29 cellular contexts compared by ENCODE assay signal in the genomic region with DNA sequence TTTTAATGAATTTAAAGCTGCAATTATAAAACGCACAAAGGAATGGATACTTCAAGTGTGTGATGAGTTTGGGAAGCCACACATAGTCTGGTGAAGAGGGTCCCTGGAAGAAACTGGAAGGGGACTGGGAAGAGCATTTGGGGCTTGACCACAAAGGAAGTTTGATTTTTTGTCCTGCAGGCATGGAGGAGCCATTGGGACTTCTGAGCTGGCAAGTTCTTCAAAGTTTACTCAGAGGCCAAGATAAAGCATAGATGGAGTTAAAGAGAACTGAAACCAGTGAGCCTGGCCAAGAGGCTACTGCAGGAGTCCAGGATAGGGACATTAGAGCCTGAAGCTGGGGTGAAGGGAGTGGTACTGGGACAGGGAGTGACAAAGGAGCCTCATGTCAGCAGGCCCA.
"Had no signal": no experiment of that assay in that cellular context is flagged by ENCODE, and none has a peak within 500 bp of the region (broad histone marks: within the 10 kb centered on the region; RNA-seq: fewer than 3 reads in every experiment).

No MANE protein-coding gene starts in this region.

- H3K4me1 Mint-ChIP-seq: activated CD4-positive, alpha-beta T cell treated with anti-CD3 and anti-CD28 coated beads, Interleukin-2, amount 10 ng/mL, durations not matched to agents 7 days and 5 days had no signal

- H3K9me3 Mint-ChIP-seq: activated CD4-positive, alpha-beta memory T cell treated with anti-CD3 and anti-CD28 coated beads for 36 hours; activated naive CD4-positive, alpha-beta T cell treated with anti-CD3 and anti-CD28 coated beads for 36 hours; activated T-cell treated with anti-CD3 and anti-CD28 coated beads, Interleukin-2, amount 50 U/mL, for 4 hours; activated T-helper 1 cell treated with anti-CD3 and anti-CD28 coated beads, Interleukin-12 subunit alpha, Interleukin-12 subunit beta, Interleukin-2, Interleukin-4 antibody, amounts not matched to agents 30 ng/mL and 10 ng/mL and 1 ng/mL, durations not matched to agents 14 hours and 24 hours and 36 hours had no signal

- H3K27ac Mint-ChIP-seq: activated CD4-positive, alpha-beta memory T cell treated with anti-CD3 and anti-CD28 coated beads for 36 hours; activated CD4-positive, alpha-beta T cell treated with anti-CD3 and anti-CD28 coated beads, Interleukin-2, amount 10 ng/mL, durations not matched to agents 7 days and 5 days; activated naive CD4-positive, alpha-beta T cell treated with anti-CD3 and anti-CD28 coated beads for 36 hours; activated T-helper 1 cell treated with anti-CD3 and anti-CD28 coated beads, Interleukin-12 subunit alpha, Interleukin-12 subunit beta, Interleukin-2, Interleukin-4 antibody, amounts not matched to agents 30 ng/mL and 10 ng/mL and 1 ng/mL, durations not matched to agents 14 hours and 24 hours and 36 hours had no signal

- H3K27me3 Mint-ChIP-seq: activated CD4-positive, alpha-beta memory T cell treated with anti-CD3 and anti-CD28 coated beads for 36 hours; activated CD4-positive, alpha-beta T cell treated with anti-CD3 and anti-CD28 coated beads, Interleukin-2, amount 10 ng/mL, durations not matched to agents 7 days and 5 days had no signal

- ATAC-seq: activated naive CD4-positive, alpha-beta T cell treated with anti-CD3 and anti-CD28 coated beads, Interleukin-2, amount 50 U/mL, for 72 hours; activated T-cell treated with anti-CD3 and anti-CD28 coated beads, Interleukin-2, amount 50 U/mL, for 4 hours; body of pancreas; K562; Panc1; SK-N-SH treated with all-trans-retinoic acid at 6 μM for 48 hours had no signal

- DNase-seq: activated CD4-positive, alpha-beta memory T cell treated with anti-CD3 and anti-CD28 coated beads for 36 hours; activated CD4-positive, alpha-beta T cell treated with anti-CD3 and anti-CD28 coated beads, Interleukin-2, amount 10 ng/mL, durations not matched to agents 7 days and 5 days; activated CD8-positive, alpha-beta memory T cell treated with anti-CD3 and anti-CD28 coated beads, Interleukin-2, amount 50 U/mL, for 4 hours; activated gamma-delta T cell treated with Interleukin-2 at 50 U/mL for 16 hours; activated naive CD4-positive, alpha-beta T cell treated with anti-CD3 and anti-CD28 coated beads for 36 hours; activated T-cell treated with anti-CD3 and anti-CD28 coated beads for 4 hours; activated T-cell treated with anti-CD3 and anti-CD28 coated beads, Interleukin-2, amount 50 U/mL, for 4 hours; adrenal gland; body of pancreas; NCI-H1048; NCI-H1105 treated with DMSO at 0.1 percent for 48 hours; NCI-H1436; NCI-H1694; NCI-H1930; NCI-H2081 treated with DMSO at 0.1 percent for 48 hours; NCI-H226; NCI-H446 treated with DMSO at 0.1 percent for 48 hours; NCI-H524; RPMI8226; SIG-M5; SW 1271; T-helper 1 cell; T-helper 2 cell; T-helper 9 cell had no signal

- H3K4me3 Mint-ChIP-seq: activated CD4-positive, alpha-beta memory T cell treated with anti-CD3 and anti-CD28 coated beads for 36 hours; activated CD4-positive, alpha-beta T cell treated with anti-CD3 and anti-CD28 coated beads, Interleukin-2, amount 10 ng/mL, durations not matched to agents 7 days and 5 days; activated naive CD4-positive, alpha-beta T cell treated with anti-CD3 and anti-CD28 coated beads for 36 hours; activated T-cell treated with anti-CD3 and anti-CD28 coated beads, Interleukin-2, amount 50 U/mL, for 4 hours; activated T-helper 1 cell treated with anti-CD3 and anti-CD28 coated beads, Interleukin-12 subunit alpha, Interleukin-12 subunit beta, Interleukin-2, Interleukin-4 antibody, amounts not matched to agents 30 ng/mL and 10 ng/mL and 1 ng/mL, durations not matched to agents 14 hours and 24 hours and 36 hours had no signal

- H3K36me3 Mint-ChIP-seq: activated CD4-positive, alpha-beta memory T cell treated with anti-CD3 and anti-CD28 coated beads for 36 hours; activated naive CD4-positive, alpha-beta T cell treated with anti-CD3 and anti-CD28 coated beads, Interleukin-2, amount 50 U/mL, for 72 hours had no signal
